ENCODE assay signal across 8 cellular contexts in genomic region chr4:140149851-140150635, GRCh38. TPM values are rescaled to one million over a fixed set of nuclear protein-coding genes. Genes with fewer than 3 reads are reported as not detected.
DNase-seq lines count a peak whose midpoint lies in the region; ATAC-seq, FAIRE-seq and TF ChIP-seq lines count a peak whose summit lies in the region.

No MANE protein-coding gene starts in this region.

- no peak for FAIRE-seq in H54 (lab: Jason Lieb, UNC)

- H3K27me3 Mint-ChIP-seq in activated naive CD4-positive, alpha-beta T cell treated with anti-CD3 and anti-CD28 coated beads, Interleukin-2, amount 50 U/mL, for 24 hours = no peaks in the 10 kb centered on the region

- no peaks in the 10 kb centered on the region for H3K4me1 ChIP-seq in RWPE2 (ENCODE audit: insufficient read depth, poor library complexity, severe bottlenecking)
- H3K4me1 ChIP-seq in neutrophil (ENCODE audit: control insufficient read depth in 1 of 2, insufficient read depth in 1 of 2, low read depth in 1 of 2, low read length in 1 of 2) = peaks cover 22 to 28% of the 10 kb centered on the region in 2 experiments
- peaks cover 4 to 7% of the 10 kb centered on the region in 2 donors for H3K4me1 ChIP-seq in thyroid gland

- intact Hi-C loops in thyroid gland (cut with DNase I) = loop anchor here (5.0 to 10.0 kb wide), 2 partner anchors 225 to 413 kb away; partner anchors contain the start of gene SCOC

- no peak for TF ChIP-seq RAD21 in Ishikawa (IDR thresholded peaks at IDR 0.05; ENCODE audit: low read depth)

- peaks cover 36% of the 10 kb centered on the region for H3K4me1 Mint-ChIP-seq in activated naive CD4-positive, alpha-beta T cell treated with anti-CD3 and anti-CD28 coated beads, Interleukin-2, amount 50 U/mL, for 24 hours

- WGBS in thyroid gland, 2 donors = 3 to 5% methylated on average over 13 to 17 of the region's 20 CpGs

- TF ChIP-seq EP300 in Ishikawa (IDR thresholded peaks at IDR 0.05; ENCODE audit: borderline replicate concordance) = no peak

- peak overlapping the region; percentile 81 for H3K27ac ChIP-seq in RWPE2 (ENCODE audit: poor library complexity, severe bottlenecking)
- H3K27ac ChIP-seq in neutrophil = peak overlapping the region; percentile 100
- peak overlapping the region; percentile 98 to 100 (median 98) for H3K27ac ChIP-seq in thyroid gland

- TF ChIP-seq POLR2A in thyroid gland (IDR thresholded peaks at IDR 0.05) = peak in 1 of 2 donors; percentile 51
- no peak for TF ChIP-seq POLR2A in H54 (IDR thresholded peaks at IDR 0.05; ENCODE audit: low read depth, low read length)

- no peaks in the 10 kb centered on the region for H3K9me3 Mint-ChIP-seq in activated naive CD4-positive, alpha-beta T cell treated with anti-CD3 and anti-CD28 coated beads, Interleukin-2, amount 50 U/mL, for 24 hours

- no peaks in the 10 kb centered on the region for H3K36me3 Mint-ChIP-seq in activated naive CD4-positive, alpha-beta T cell treated with anti-CD3 and anti-CD28 coated beads, Interleukin-2, amount 50 U/mL, for 24 hours

- TF ChIP-seq CTCF in RWPE2 (IDR thresholded peaks at IDR 0.05; ENCODE audit: poor library complexity, severe bottlenecking) (no peak), neutrophil (IDR thresholded peaks at IDR 0.05) (no peak), thyroid gland (IDR thresholded peaks at IDR 0.05) (peak in 4 of 6 experiments; percentile 10 to 34 (median 26))

- peak overlapping the region; percentile 88 for H3K27ac Mint-ChIP-seq in activated naive CD4-positive, alpha-beta T cell treated with anti-CD3 and anti-CD28 coated beads, Interleukin-2, amount 50 U/mL, for 24 hours

- H3K36me3 ChIP-seq in RWPE2 (ENCODE audit: low read depth) (no peaks in the 10 kb centered on the region), neutrophil (no peaks in the 10 kb centered on the region), thyroid gland (no peaks in the 10 kb centered on the region)

- H3K4me3 Mint-ChIP-seq in activated naive CD4-positive, alpha-beta T cell treated with anti-CD3 and anti-CD28 coated beads, Interleukin-2, amount 50 U/mL, for 24 hours = peak overlapping the region; percentile 90

- H3K9me3 ChIP-seq in RWPE2 (ENCODE audit: severe bottlenecking) = no peaks in the 10 kb centered on the region
- H3K9me3 ChIP-seq in neutrophil = no peaks in the 10 kb centered on the region
- no peaks in the 10 kb centered on the region for H3K9me3 ChIP-seq in thyroid gland

- peak overlapping the region; percentile 70 for H3K4me3 ChIP-seq in RWPE2 (ENCODE audit: severe bottlenecking)
- peak overlapping the region; percentile 92 for H3K4me3 ChIP-seq in neutrophil (ENCODE audit: low read depth in 1 of 2, low read length in 1 of 2)
- H3K4me3 ChIP-seq in thyroid gland (replicated peaks in 1 of 3) = peak overlapping the region; percentile 22 to 89 (median 85)

- DNase-seq in DMS153 treated with DMSO at 0.1 percent for 48 hours (lab: John Stamatoyannopoulos, UW; ENCODE audit: unreplicated experiment) (peak; percentile 76), RWPE2 (ENCODE audit: low spot score) (peak; percentile 75), glomerular visceral epithelial cell (ENCODE audit: extremely low spot score) (peak; percentile 59), thyroid gland (peak; percentile 88 to 90), H54 (ENCODE audit: insufficient read length, low spot score) (no peak)

- peak; percentile 17; the same call in 2 of the 3 replicates for ATAC-seq in RWPE2 (ENCODE audit: low read depth)

- H3K27me3 ChIP-seq in RWPE2 (ENCODE audit: insufficient read depth, poor library complexity, severe bottlenecking) (no peaks in the 10 kb centered on the region), neutrophil (no peaks in the 10 kb centered on the region), thyroid gland (no peaks in the 10 kb centered on the region)

TF ChIP-seq in Ishikawa, 13 proteins besides CTCF, POLR2A, EP300 and RAD21:
- TF ChIP-seq TCF12 (IDR thresholded peaks at IDR 0.05; ENCODE audit: low read depth) = no peak
- TF ChIP-seq NFIC (IDR thresholded peaks at IDR 0.05) = no peak
- no peak for TF ChIP-seq FOXM1 (IDR thresholded peaks at IDR 0.05; ENCODE audit: borderline replicate concordance, low read depth)
- TF ChIP-seq CREB1 (IDR thresholded peaks at IDR 0.05; ENCODE audit: low read depth) = no peak
- peak; percentile 22; the same call in 1 of the 2 replicates for TF ChIP-seq MAX (IDR thresholded peaks at IDR 0.05)

RNA-seq across cellular contexts. Expression of gene MAML3, which starts 3.9 kb away (rescaled TPM):
- total RNA-seq in thyroid gland = 10 to 100 TPM in 2 of 4 donors, 1 to 10 TPM in 2; 5.7 to 14.1 (median 11.4) TPM

Comparison
In these comparisons a context has a peak if more than half of its experiments do, and no peak if none do; other contexts are left out.
1. CTCF ChIP-seq: peak in thyroid gland (4 of 6); none in RWPE2 (single experiment) and neutrophil (single experiment).
2. Peak in every context shown above with its lines, with median percentiles within 50 percentile points of each other: H3K27ac ChIP-seq and H3K4me3 ChIP-seq.